ENCODE assay signal across 2 cellular contexts in genomic region chr3:169855514-169855913, GRCh38.
TF ChIP-seq lines count a peak whose summit lies in the region.

No MANE protein-coding gene starts in this region.

TF ChIP-seq in HepG2, 621 proteins besides CTCF, POLR2A, EP300 and RAD21:
- TF ChIP-seq RFX3 (CRISPR knock-in tag; IDR thresholded peaks at IDR 0.05) (no peak), MAFF (IDR thresholded peaks at IDR 0.05; ENCODE audit: low read depth, low read length) (peak; percentile 38; the same call in 1 of the 2 replicates), ZNF33B (CRISPR knock-in tag; IDR thresholded peaks at IDR 0.05) (no peak), MAFK (conservative IDR thresholded peaks at IDR 0.05 in 1 of 2, IDR thresholded peaks at IDR 0.05 in 1 of 2; ENCODE audit: low read length in 2 of 2) (peak; percentile 39 to 68)
TF ChIP-seq in HepG2: peak in this region for 2.

TF ChIP-seq in K562, 482 proteins besides CTCF, POLR2A, EP300 and RAD21:
- no peak for TF ChIP-seq CGGBP1 (CRISPR knock-in tag; IDR thresholded peaks at IDR 0.05)
- no peak for TF ChIP-seq ZNF384 (IDR thresholded peaks at IDR 0.05; ENCODE audit: low read depth, low read length)
- no peak for TF ChIP-seq ZBTB8A (IDR thresholded peaks at IDR 0.05; ENCODE audit: partially characterized antibody)
- no peak for TF ChIP-seq CTCFL (IDR thresholded peaks at IDR 0.05; ENCODE audit: borderline replicate concordance, insufficient read depth, low read depth, low read length, poor library complexity, severe bottlenecking)
- TF ChIP-seq U2AF1 (optimal IDR thresholded peaks at IDR 0.05; ENCODE audit: low read depth, low read length): no peak
- TF ChIP-seq RBFOX2 (IDR thresholded peaks at IDR 0.05; ENCODE audit: low read depth, low read length): no peak
- no peak for TF ChIP-seq POLR3G (IDR thresholded peaks at IDR 0.05; ENCODE audit: extremely low read depth, insufficient read length, insufficient replicate concordance)
- peak; percentile 74 for TF ChIP-seq ZNF316 (IDR thresholded peaks at IDR 0.05)
- TF ChIP-seq CBFA2T3 (IDR thresholded peaks at IDR 0.05): no peak
- TF ChIP-seq C11orf30 (IDR thresholded peaks at IDR 0.05; ENCODE audit: low read depth): peak; percentile 29; the same call in 1 of the 2 replicates
- TF ChIP-seq ZBTB7A (IDR thresholded peaks at IDR 0.05; ENCODE audit: borderline replicate concordance, control insufficient read depth, low read depth, low read length): no peak
- peak; percentile 32 for TF ChIP-seq MAFF (IDR thresholded peaks at IDR 0.05; ENCODE audit: low read length)
- TF ChIP-seq MYBL2 (IDR thresholded peaks at IDR 0.05; ENCODE audit: low read depth): no peak
- TF ChIP-seq MYBL2 (CRISPR knock-in tag; IDR thresholded peaks at IDR 0.05; ENCODE audit: borderline replicate concordance): no peak
- peak; percentile 33 for TF ChIP-seq MAFG (tag; conservative IDR thresholded peaks at IDR 0.05)
- no peak for TF ChIP-seq ZBTB2 (IDR thresholded peaks at IDR 0.05)
- TF ChIP-seq BRF2 (IDR thresholded peaks at IDR 0.05; ENCODE audit: borderline replicate concordance, insufficient read depth, insufficient read length): no peak
- TF ChIP-seq NKRF (IDR thresholded peaks at IDR 0.05; ENCODE audit: borderline replicate concordance): no peak
- TF ChIP-seq ZNF232 (CRISPR knock-in tag; IDR thresholded peaks at IDR 0.05): no peak
